In genomic region chr7:158985583-158985982, GRCh38 we compare ENCODE assay signal across 19 cellular contexts.
DNase-seq lines count a peak whose midpoint lies in the region; ATAC-seq and TF ChIP-seq lines count a peak whose summit lies in the region.
"Had no signal": no experiment of that assay in that cellular context is flagged by ENCODE, and none has a peak within 500 bp of the region (broad histone marks: within the 10 kb centered on the region; RNA-seq: fewer than 3 reads in every experiment).

No MANE protein-coding gene starts in this region.

- no TSS peak for BruUV-seq in IMR-90 (replicated peaks; lab: Mats Ljungman, UMichigan)

- no peaks in the 10 kb centered on the region for H3K4me1 ChIP-seq in left ventricle myocardium inferior
- H3K4me1 ChIP-seq in IMR-90 (ENCODE audit: control insufficient read depth, insufficient read depth, low read length), result no peaks in the 10 kb centered on the region
- H3K4me1 ChIP-seq in neuronal stem cell (ENCODE audit: control insufficient read depth in 2 of 2, insufficient read depth in 1 of 2, low read depth in 1 of 2, low read length in 2 of 2), result no peaks in the 10 kb centered on the region
- H3K4me1 ChIP-seq: BE2C, BLaER1, Caco-2 had no signal

- H3K9me3 ChIP-seq in left ventricle myocardium inferior (replicated peaks), result peaks cover 35% of the 10 kb centered on the region
- peaks cover 17% of the 10 kb centered on the region for H3K9me3 ChIP-seq in IMR-90 (ENCODE audit: control insufficient read depth, insufficient read depth, low read length)
- peaks cover 26 to 27% of the 10 kb centered on the region in 2 donors for H3K9me3 ChIP-seq in neuronal stem cell (replicated peaks in 1 of 2; ENCODE audit: control insufficient read depth in 2 of 2, insufficient read depth in 1 of 2, low read depth in 1 of 2, low read length in 2 of 2)

- no peak for TF ChIP-seq POLR2A in IMR-90 (IDR thresholded peaks at IDR 0.05; ENCODE audit: low read depth, low read length)

- H3K4ac ChIP-seq in IMR-90 (ENCODE audit: low read depth, low read length) (no peak overlapping the region), neuronal stem cell (ENCODE audit: low read length) (no peak overlapping the region)

- H4K8ac ChIP-seq in IMR-90 (ENCODE audit: low read depth in 2 of 2, low read length in 2 of 2), result no peak overlapping the region
- no peak overlapping the region for H4K8ac ChIP-seq in neuronal stem cell (ENCODE audit: low read depth, low read length)

- H3K36me3 ChIP-seq in left ventricle myocardium inferior (no peaks in the 10 kb centered on the region), IMR-90 (ENCODE audit: control insufficient read depth, insufficient read depth, low read length) (no peaks in the 10 kb centered on the region), neuronal stem cell (replicated peaks in 1 of 2; ENCODE audit: control insufficient read depth in 2 of 2, insufficient read depth in 2 of 2, low read length in 2 of 2) (peaks cover 0 to 1% of the 10 kb centered on the region in 2 donors)
- H3K36me3 ChIP-seq: BE2C, BLaER1 had no signal

- H2BK12ac ChIP-seq in neuronal stem cell (ENCODE audit: low read length), result no peak overlapping the region

- no peak overlapping the region for H2AK9ac ChIP-seq in IMR-90 (replicated peaks; ENCODE audit: low read depth, low read length, poor library complexity)

- H3K79me1 ChIP-seq in IMR-90 (ENCODE audit: low read depth in 1 of 2, low read length in 2 of 2) (no peaks in the 10 kb centered on the region), neuronal stem cell (ENCODE audit: low read depth, low read length) (no peaks in the 10 kb centered on the region)

- no peak overlapping the region for H3K56ac ChIP-seq in IMR-90 (ENCODE audit: extremely low read depth, insufficient read depth, low read length)

- dilution Hi-C loops in IMR-90 (cut with HindIII; ENCODE audit: low sequenced_read_pairs, unreplicated experiment), result no loop called here

- H3K9me1 ChIP-seq in IMR-90 (ENCODE audit: insufficient read depth, low read length), result no peaks in the 10 kb centered on the region

- no peak for DNase-seq in Right ventricle myocardium superior
- DNase-seq in left ventricle myocardium inferior, result no peak
- peak; percentile 37 for DNase-seq in COR-L47 (lab: John Stamatoyannopoulos, UW)
- DNase-seq in IMR-90, result no peak
- DNase-seq in neuronal stem cell (ENCODE audit: low spot score), result no peak
- no peak for DNase-seq in epidermal melanocyte (ENCODE audit: insufficient read length, low spot score)
- DNase-seq in stimulated activated CD4-positive, alpha-beta T cell treated with anti-CD3 and anti-CD28 coated beads, Interleukin-2, amount 100 ng/mL, for 24 hours, result no peak
- DNase-seq: 8988T; ACHN; BE2C; C1 segment of cervical spinal cord; Caco-2; Calu3; CD4-positive, alpha-beta memory T cell; CD4-positive, CD25-positive, alpha-beta regulatory T cell; CD8-positive, alpha-beta memory T cell; DMS79 treated with DMSO at 0.1 percent for 48 hours; GF-D8 had no signal

- ATAC-seq in Right ventricle myocardium superior (ENCODE audit: poor library complexity) (peak; percentile 66), IMR-90 (ENCODE audit: low read depth) (no peak)

- H3K14ac ChIP-seq in IMR-90 (replicated peaks; ENCODE audit: low read depth, low read length), result no peak overlapping the region
- no peak overlapping the region for H3K14ac ChIP-seq in neuronal stem cell (ENCODE audit: low read length)

- intact Hi-C loops in Right ventricle myocardium superior (cut with DNase I), result no loop called here
- intact Hi-C loops in left ventricle myocardium inferior (cut with micrococcal nuclease), result no loop called here
- intact Hi-C loops in IMR-90 (cut with micrococcal nuclease), result no loop called here

- peak overlapping the region; percentile 70 for H2AFZ ChIP-seq in IMR-90 (replicated peaks; ENCODE audit: low read length, poor library complexity)
- H2AFZ ChIP-seq in neuronal stem cell (ENCODE audit: low read length), result no peak overlapping the region

- H2BK120ac ChIP-seq in IMR-90 (ENCODE audit: low read depth, low read length) (no peak overlapping the region), neuronal stem cell (ENCODE audit: low read depth, low read length) (no peak overlapping the region)

- CTCF ChIA-PET in IMR-90 (lab: Yijun Ruan, JAX), result interaction anchor here (1.0 kb wide), 1 partner anchor 9 kb away, joined by 3 read pairs; no protein-coding TSS in a partner anchor

- TF ChIP-seq RAD21 in IMR-90 (IDR thresholded peaks at IDR 0.05; ENCODE audit: low read length), result no peak

- H3K18ac ChIP-seq in IMR-90 (ENCODE audit: low read depth, low read length) (no peak overlapping the region), neuronal stem cell (ENCODE audit: low read length) (peak overlapping the region; percentile 13)

- H3K9ac ChIP-seq in IMR-90 (ENCODE audit: low read depth, low read length) (no peak overlapping the region), neuronal stem cell (ENCODE audit: low read depth, low read length, poor library complexity) (no peak overlapping the region)
- H3K9ac ChIP-seq: BLaER1 had no signal

- H2AK5ac ChIP-seq in IMR-90 (ENCODE audit: low read depth, low read length), result no peak overlapping the region
- H2AK5ac ChIP-seq in neuronal stem cell (ENCODE audit: low read depth, low read length), result peak overlapping the region; percentile 22

- H2BK5ac ChIP-seq in IMR-90 (ENCODE audit: low read depth, low read length, poor library complexity, severe bottlenecking) (no peak overlapping the region), neuronal stem cell (ENCODE audit: low read length) (no peak overlapping the region)

- TF ChIP-seq CTCF in left ventricle myocardium inferior (IDR thresholded peaks at IDR 0.05; ENCODE audit: borderline replicate concordance) (no peak), IMR-90 (conservative IDR thresholded peaks at IDR 0.05; ENCODE audit: low read depth, low read length) (no peak)

- in situ Hi-C loops in IMR-90 (cut with MboI; ENCODE audit: low sequenced_read_pairs), result no loop called here

- H4K91ac ChIP-seq in IMR-90 (ENCODE audit: insufficient read depth, low read depth, low read length) (no peak overlapping the region), neuronal stem cell (ENCODE audit: low read depth, low read length, poor library complexity) (no peak overlapping the region)

- no peak overlapping the region for H2BK15ac ChIP-seq in IMR-90 (ENCODE audit: low read depth, low read length)
- no peak overlapping the region for H2BK15ac ChIP-seq in neuronal stem cell (ENCODE audit: low read length)

- H3K27me3 ChIP-seq in left ventricle myocardium inferior (ENCODE audit: low read depth) (peaks cover 22% of the 10 kb centered on the region), IMR-90 (ENCODE audit: control insufficient read depth, insufficient read depth, low read length) (no peaks in the 10 kb centered on the region), neuronal stem cell (ENCODE audit: control insufficient read depth in 3 of 3, insufficient read depth in 3 of 3, low read depth in 1 of 3, low read length in 3 of 3) (peaks cover 0 to 6% (median 2%) of the 10 kb centered on the region in 3 experiments)
- H3K27me3 ChIP-seq: BLaER1 had no signal

- H3K27ac ChIP-seq in left ventricle myocardium inferior (replicated peaks) (no peak overlapping the region), IMR-90 (ENCODE audit: insufficient read depth, low read length) (no peak overlapping the region), neuronal stem cell (replicated peaks; ENCODE audit: low read length) (no peak overlapping the region)
- H3K27ac ChIP-seq: BLaER1 had no signal

- POLR2A ChIA-PET in IMR-90 (lab: Charles Lee; ENCODE audit: unreplicated experiment), result no interaction called here

- H4K20me1 ChIP-seq in IMR-90 (ENCODE audit: insufficient read depth, low read length), result no peaks in the 10 kb centered on the region
- H4K20me1 ChIP-seq: BLaER1 had no signal

- WGBS in IMR-90 (ENCODE audit: extremely low coverage in 2 of 2, insufficient read length in 1 of 2), 2 experiments, result 30% methylated on average over 3 of the region's 4 CpGs; no CpG with 5 or more reads in 1 of the 2 experiments
- WGBS in neuronal stem cell (ENCODE audit: extremely low coverage in 2 of 2, insufficient read length in 2 of 2, insufficient replicate concordance in 1 of 2), 2 donors, result no CpG with 5 or more reads among the region's 4 CpGs

- H3K23ac ChIP-seq in IMR-90 (ENCODE audit: low read depth, low read length), result no peak overlapping the region
- H3K23ac ChIP-seq in neuronal stem cell (ENCODE audit: low read depth, low read length, poor library complexity), result no peak overlapping the region

- H4K5ac ChIP-seq in IMR-90 (ENCODE audit: low read depth, low read length), result no peak overlapping the region

- H2BK20ac ChIP-seq in IMR-90 (ENCODE audit: low read depth, low read length), result no peak overlapping the region

- H3K4me2 ChIP-seq in IMR-90 (ENCODE audit: low read depth, low read length) (no peak overlapping the region), neuronal stem cell (ENCODE audit: insufficient read depth, low read length, poor library complexity, severe bottlenecking) (no peak overlapping the region)
- H3K4me2 ChIP-seq: BLaER1 had no signal

- H3K4me3 ChIP-seq in left ventricle myocardium inferior, result no peak overlapping the region
- H3K4me3 ChIP-seq in IMR-90 (ENCODE audit: insufficient read depth, low read depth, low read length), result no peak overlapping the region
- peak overlapping the region in 1 of 2 donors; percentile 30 for H3K4me3 ChIP-seq in neuronal stem cell (ENCODE audit: low read length in 2 of 2)
- H3K4me3 ChIP-seq: BLaER1 had no signal

TF ChIP-seq in IMR-90, 13 proteins besides CTCF, POLR2A, EP300 and RAD21 (continues in another document):
- TF ChIP-seq FOS (IDR thresholded peaks at IDR 0.05; ENCODE audit: low read depth, low read length) (no peak), CHD1 (IDR thresholded peaks at IDR 0.05; ENCODE audit: low read depth, low read length) (no peak), MAFK (IDR thresholded peaks at IDR 0.05; ENCODE audit: low read depth, low read length) (no peak), MAZ (IDR thresholded peaks at IDR 0.05; ENCODE audit: borderline replicate concordance, low read depth, low read length) (no peak), CEBPB (IDR thresholded peaks at IDR 0.05; ENCODE audit: low read depth, low read length) (no peak), ELK1 (IDR thresholded peaks at IDR 0.05; ENCODE audit: borderline replicate concordance, low read depth, low read length) (no peak), MXI1 (IDR thresholded peaks at IDR 0.05; ENCODE audit: borderline replicate concordance, low read depth, low read length) (no peak), BHLHE40 (IDR thresholded peaks at IDR 0.05; ENCODE audit: low read depth, low read length) (no peak), SMC3 (IDR thresholded peaks at IDR 0.05; ENCODE audit: low read depth, low read length) (no peak)
